2 cellular contexts compared by ENCODE assay signal in genomic region chr9:123318961-123319421, GRCh38.
TF ChIP-seq lines count a peak whose summit lies in the region.

No MANE protein-coding gene starts in this region.

TF ChIP-seq in GM23338, 12 proteins besides CTCF, POLR2A, EP300 and RAD21 (continued from another document):
- TF ChIP-seq ZNF462 (CRISPR knock-in tag; IDR thresholded peaks at IDR 0.05) (no peak), CREB1 (CRISPR knock-in tag; IDR thresholded peaks at IDR 0.05; ENCODE audit: low read depth) (no peak), JUNB (IDR thresholded peaks at IDR 0.05; ENCODE audit: unreplicated experiment) (no peak), EZH2phosphoT487 (IDR thresholded peaks at IDR 0.05; ENCODE audit: unreplicated experiment) (no peak), POLR2AphosphoS5 (IDR thresholded peaks at IDR 0.05; ENCODE audit: low read depth) (no peak), ZNF331 (CRISPR knock-in tag; IDR thresholded peaks at IDR 0.05; ENCODE audit: low read depth) (no peak), NANOG (IDR thresholded peaks at IDR 0.05; ENCODE audit: borderline replicate concordance) (no peak)
- TF ChIP-seq, protein P1, sequence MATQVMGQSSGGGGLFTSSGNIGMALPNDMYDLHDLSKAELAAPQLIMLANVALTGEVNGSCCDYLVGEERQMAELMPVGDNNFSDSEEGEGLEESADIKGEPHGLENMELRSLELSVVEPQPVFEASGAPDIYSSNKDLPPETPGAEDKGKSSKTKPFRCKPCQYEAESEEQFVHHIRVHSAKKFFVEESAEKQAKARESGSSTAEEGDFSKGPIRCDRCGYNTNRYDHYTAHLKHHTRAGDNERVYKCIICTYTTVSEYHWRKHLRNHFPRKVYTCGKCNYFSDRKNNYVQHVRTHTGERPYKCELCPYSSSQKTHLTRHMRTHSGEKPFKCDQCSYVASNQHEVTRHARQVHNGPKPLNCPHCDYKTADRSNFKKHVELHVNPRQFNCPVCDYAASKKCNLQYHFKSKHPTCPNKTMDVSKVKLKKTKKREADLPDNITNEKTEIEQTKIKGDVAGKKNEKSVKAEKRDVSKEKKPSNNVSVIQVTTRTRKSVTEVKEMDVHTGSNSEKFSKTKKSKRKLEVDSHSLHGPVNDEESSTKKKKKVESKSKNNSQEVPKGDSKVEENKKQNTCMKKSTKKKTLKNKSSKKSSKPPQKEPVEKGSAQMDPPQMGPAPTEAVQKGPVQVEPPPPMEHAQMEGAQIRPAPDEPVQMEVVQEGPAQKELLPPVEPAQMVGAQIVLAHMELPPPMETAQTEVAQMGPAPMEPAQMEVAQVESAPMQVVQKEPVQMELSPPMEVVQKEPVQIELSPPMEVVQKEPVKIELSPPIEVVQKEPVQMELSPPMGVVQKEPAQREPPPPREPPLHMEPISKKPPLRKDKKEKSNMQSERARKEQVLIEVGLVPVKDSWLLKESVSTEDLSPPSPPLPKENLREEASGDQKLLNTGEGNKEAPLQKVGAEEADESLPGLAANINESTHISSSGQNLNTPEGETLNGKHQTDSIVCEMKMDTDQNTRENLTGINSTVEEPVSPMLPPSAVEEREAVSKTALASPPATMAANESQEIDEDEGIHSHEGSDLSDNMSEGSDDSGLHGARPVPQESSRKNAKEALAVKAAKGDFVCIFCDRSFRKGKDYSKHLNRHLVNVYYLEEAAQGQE (IDR thresholded peaks at IDR 0.05; ENCODE audit: unreplicated experiment): no peak
- TF ChIP-seq, protein P2, sequence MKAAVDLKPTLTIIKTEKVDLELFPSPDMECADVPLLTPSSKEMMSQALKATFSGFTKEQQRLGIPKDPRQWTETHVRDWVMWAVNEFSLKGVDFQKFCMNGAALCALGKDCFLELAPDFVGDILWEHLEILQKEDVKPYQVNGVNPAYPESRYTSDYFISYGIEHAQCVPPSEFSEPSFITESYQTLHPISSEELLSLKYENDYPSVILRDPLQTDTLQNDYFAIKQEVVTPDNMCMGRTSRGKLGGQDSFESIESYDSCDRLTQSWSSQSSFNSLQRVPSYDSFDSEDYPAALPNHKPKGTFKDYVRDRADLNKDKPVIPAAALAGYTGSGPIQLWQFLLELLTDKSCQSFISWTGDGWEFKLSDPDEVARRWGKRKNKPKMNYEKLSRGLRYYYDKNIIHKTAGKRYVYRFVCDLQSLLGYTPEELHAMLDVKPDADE (IDR thresholded peaks at IDR 0.05): no peak
TF ChIP-seq in GM23338: peak in this region for 0.

TF ChIP-seq in SK-N-SH treated with all-trans-retinoic acid at 6 μM for 48 hours, 23 proteins besides CTCF, POLR2A, EP300 and RAD21 (continued from another document):
- TF ChIP-seq, protein P3, sequence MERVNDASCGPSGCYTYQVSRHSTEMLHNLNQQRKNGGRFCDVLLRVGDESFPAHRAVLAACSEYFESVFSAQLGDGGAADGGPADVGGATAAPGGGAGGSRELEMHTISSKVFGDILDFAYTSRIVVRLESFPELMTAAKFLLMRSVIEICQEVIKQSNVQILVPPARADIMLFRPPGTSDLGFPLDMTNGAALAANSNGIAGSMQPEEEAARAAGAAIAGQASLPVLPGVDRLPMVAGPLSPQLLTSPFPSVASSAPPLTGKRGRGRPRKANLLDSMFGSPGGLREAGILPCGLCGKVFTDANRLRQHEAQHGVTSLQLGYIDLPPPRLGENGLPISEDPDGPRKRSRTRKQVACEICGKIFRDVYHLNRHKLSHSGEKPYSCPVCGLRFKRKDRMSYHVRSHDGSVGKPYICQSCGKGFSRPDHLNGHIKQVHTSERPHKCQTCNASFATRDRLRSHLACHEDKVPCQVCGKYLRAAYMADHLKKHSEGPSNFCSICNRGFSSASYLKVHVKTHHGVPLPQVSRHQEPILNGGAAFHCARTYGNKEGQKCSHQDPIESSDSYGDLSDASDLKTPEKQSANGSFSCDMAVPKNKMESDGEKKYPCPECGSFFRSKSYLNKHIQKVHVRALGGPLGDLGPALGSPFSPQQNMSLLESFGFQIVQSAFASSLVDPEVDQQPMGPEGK (CRISPR knock-in tag; IDR thresholded peaks at IDR 0.05; ENCODE audit: borderline replicate concordance): no peak
- no peak for TF ChIP-seq ARNTL (CRISPR knock-in tag; IDR thresholded peaks at IDR 0.05; ENCODE audit: borderline replicate concordance, low read depth)
- TF ChIP-seq TCF4 (CRISPR knock-in tag; IDR thresholded peaks at IDR 0.05; ENCODE audit: borderline replicate concordance): no peak
- TF ChIP-seq RARB (CRISPR knock-in tag; IDR thresholded peaks at IDR 0.05): no peak
- no peak for TF ChIP-seq BACH2 (CRISPR knock-in tag; IDR thresholded peaks at IDR 0.05; ENCODE audit: borderline replicate concordance)
